In genomic region chr9:128470560-128470959, GRCh38 we compare ENCODE assay signal across 11 cellular contexts. TPM values are rescaled to one million over a fixed set of nuclear protein-coding genes. Genes with fewer than 3 reads are reported as not detected.
DNase-seq lines count a peak whose midpoint lies in the region; ATAC-seq and TF ChIP-seq lines count a peak whose summit lies in the region.
"Had no signal": no experiment of that assay in that cellular context is flagged by ENCODE, and none has a peak within 500 bp of the region (broad histone marks: within the 10 kb centered on the region; RNA-seq: fewer than 3 reads in every experiment).

No MANE protein-coding gene starts in this region.

- intact Hi-C loops in thyroid gland (cut with DNase I), result no loop called here

- H3K27ac ChIP-seq in thyroid gland, result no peak overlapping the region
- H3K27ac ChIP-seq: heart right ventricle had no signal

- H3K36me3 Mint-ChIP-seq in activated T-cell treated with anti-CD3 and anti-CD28 coated beads, Interleukin-2, amount 50 U/mL, for 72 hours (ENCODE audit: insufficient read depth in 2 of 2), result peaks cover 3 to 17% of the 10 kb centered on the region in 2 donors
- H3K36me3 Mint-ChIP-seq in T-helper 17 cell (ENCODE audit: low read depth), result peaks cover 2% of the 10 kb centered on the region

- no peaks in the 10 kb centered on the region for H3K27me3 ChIP-seq in thyroid gland
- H3K27me3 ChIP-seq: heart right ventricle had no signal

- TF ChIP-seq CTCF in astrocyte of the cerebellum (IDR thresholded peaks at IDR 0.05; ENCODE audit: low read depth, low read length, missing control alignments) (no peak), thyroid gland (IDR thresholded peaks at IDR 0.05) (no peak)

- WGBS in thyroid gland, 2 donors, result 83 to 87% methylated on average over 5 of the region's 5 CpGs

- ATAC-seq in activated T-cell treated with anti-CD3 and anti-CD28 coated beads, Interleukin-2, amount 50 U/mL, for 72 hours (replicated peaks in 1 of 2), result peak; percentile 31 to 58
- ATAC-seq in HG03135 (IDR thresholded peaks at IDR 0.05; ENCODE audit: unreplicated experiment) (no peak), T-helper 17 cell (no peak)

- H3K4me3 Mint-ChIP-seq in activated T-cell treated with anti-CD3 and anti-CD28 coated beads, Interleukin-2, amount 50 U/mL, for 72 hours, result no peak overlapping the region
- H3K4me3 Mint-ChIP-seq in T-helper 17 cell, result no peak overlapping the region
- H3K4me3 Mint-ChIP-seq: H9 had no signal

- H3K27me3 Mint-ChIP-seq in activated T-cell treated with anti-CD3 and anti-CD28 coated beads, Interleukin-2, amount 50 U/mL, for 72 hours (ENCODE audit: low read depth), result no peaks in the 10 kb centered on the region
- H3K27me3 Mint-ChIP-seq in T-helper 17 cell, result no peaks in the 10 kb centered on the region

- no peak overlapping the region for H3K27ac Mint-ChIP-seq in activated T-cell treated with anti-CD3 and anti-CD28 coated beads, Interleukin-2, amount 50 U/mL, for 72 hours
- H3K27ac Mint-ChIP-seq in T-helper 17 cell, result no peak overlapping the region

- H3K9me3 ChIP-seq in T-helper 17 cell (ENCODE audit: control insufficient read depth, low read length, poor library complexity, severe bottlenecking) (no peaks in the 10 kb centered on the region), thyroid gland (no peaks in the 10 kb centered on the region)
- H3K9me3 ChIP-seq: heart right ventricle had no signal

- in situ Hi-C loops in astrocyte of the cerebellum (cut with HindIII; ENCODE audit: low sequenced_read_pairs), result no loop called here

- H3K4me1 ChIP-seq in thyroid gland, result no peaks in the 10 kb centered on the region

- H3K36me3 ChIP-seq in thyroid gland, result peaks cover 2 to 3% of the 10 kb centered on the region in 2 donors

- peaks cover 9% of the 10 kb centered on the region for H3K4me1 Mint-ChIP-seq in activated T-cell treated with anti-CD3 and anti-CD28 coated beads, Interleukin-2, amount 50 U/mL, for 72 hours (ENCODE audit: low read depth)
- H3K4me1 Mint-ChIP-seq in T-helper 17 cell, result peaks cover 5% of the 10 kb centered on the region
- H3K4me1 Mint-ChIP-seq: H9 had no signal

- peak; percentile 10 to 15 for DNase-seq in activated T-cell treated with anti-CD3 and anti-CD28 coated beads, Interleukin-2, amount 50 U/mL, for 72 hours
- DNase-seq in activated T-cell treated with anti-CD3 and anti-CD28 coated beads, Interleukin-2, amount 50 U/mL, for 48 hours, result no peak
- DNase-seq in MV-4-11 (lab: John Stamatoyannopoulos, UW), result peak; percentile 90
- peak; percentile 40 for DNase-seq in astrocyte of the cerebellum (ENCODE audit: low read depth)
- peak; percentile 28 for DNase-seq in stimulated activated CD8-positive, alpha-beta memory T cell treated with anti-CD3 and anti-CD28 coated beads, Interleukin-4, amount 100 ng/mL, for 48 hours
- no peak for DNase-seq in T-helper 17 cell
- no peak for DNase-seq in thyroid gland
- DNase-seq: H9; heart right ventricle; stimulated activated CD4-positive, alpha-beta T cell treated with anti-CD3 and anti-CD28 coated beads, Interleukin-2, amount 100 ng/mL, for 48 hours had no signal

- H3K4me3 ChIP-seq in astrocyte of the cerebellum (ENCODE audit: low read depth, low read length), result no peak overlapping the region
- no peak overlapping the region for H3K4me3 ChIP-seq in thyroid gland (replicated peaks in 1 of 3)
- H3K4me3 ChIP-seq: heart right ventricle had no signal

- no peaks in the 10 kb centered on the region for H3K9me3 Mint-ChIP-seq in activated T-cell treated with anti-CD3 and anti-CD28 coated beads, Interleukin-2, amount 50 U/mL, for 72 hours
- H3K9me3 Mint-ChIP-seq: H9 had no signal

- no peak for TF ChIP-seq POLR2A in thyroid gland (IDR thresholded peaks at IDR 0.05)

RNA-seq across cellular contexts. Expression of gene ODF2, which starts 14.8 kb away (rescaled TPM):
- total RNA-seq in activated T-cell treated with anti-CD3 and anti-CD28 coated beads, Interleukin-2, amount 50 U/mL, for 72 hours, result 10 to 100 TPM; 64.8 to 87.3 TPM
- total RNA-seq in T-helper 17 cell (10 to 100 TPM; 26.2 to 29.1 TPM), thyroid gland (10 to 100 TPM; 21.9 to 25.5 (median 22.4) TPM)

RNA-seq across cellular contexts. Expression of gene GLE1, which starts 34.0 kb away (rescaled TPM):
- total RNA-seq in activated T-cell treated with anti-CD3 and anti-CD28 coated beads, Interleukin-2, amount 50 U/mL, for 72 hours, result 10 to 100 TPM; 45.8 to 59.0 TPM
- total RNA-seq in T-helper 17 cell, result 10 to 100 TPM; 14.4 to 16.2 TPM
- 10 to 100 TPM; 24.1 to 30.3 (median 25.5) TPM for total RNA-seq in thyroid gland

RNA-seq across cellular contexts. Expression of gene CERCAM, which starts 49.9 kb away (rescaled TPM):
- total RNA-seq in activated T-cell treated with anti-CD3 and anti-CD28 coated beads, Interleukin-2, amount 50 U/mL, for 72 hours, result 1 to 10 TPM; 2.7 to 5.9 TPM
- total RNA-seq in T-helper 17 cell (under 1 TPM; 0.25 to 0.42 TPM), thyroid gland (10 to 100 TPM; 22.3 to 35.4 (median 27.2) TPM)

Comparison
In these comparisons a context has a peak if more than half of its experiments do, and no peak if none do; other contexts are left out.
1. DNase-seq: peak in activated T-cell treated with anti-CD3 and anti-CD28 coated beads, Interleukin-2, amount 50 U/mL, for 72 hours (2 of 2), MV-4-11 (single experiment), astrocyte of the cerebellum (single experiment) and stimulated activated CD8-positive, alpha-beta memory T cell treated with anti-CD3 and anti-CD28 coated beads, Interleukin-4, amount 100 ng/mL, for 48 hours (single experiment); none in activated T-cell treated with anti-CD3 and anti-CD28 coated beads, Interleukin-2, amount 50 U/mL, for 48 hours (0 of 2), T-helper 17 cell (0 of 3) and thyroid gland (0 of 2).
2. ATAC-seq: peak in activated T-cell treated with anti-CD3 and anti-CD28 coated beads, Interleukin-2, amount 50 U/mL, for 72 hours (2 of 2); none in HG03135 (single experiment) and T-helper 17 cell (single experiment).